26 cellular contexts compared by ENCODE assay signal in genomic region chr6:157445277-157445676, GRCh38.
"Had no signal": no experiment of that assay in that cellular context is flagged by ENCODE, and none has a peak within 500 bp of the region (broad histone marks: within the 10 kb centered on the region; RNA-seq: fewer than 3 reads in every experiment).

No MANE protein-coding gene starts in this region.

- ATAC-seq: activated CD4-positive, alpha-beta T cell treated with anti-CD3 and anti-CD28 coated beads for 36 hours; activated T-cell treated with anti-CD3 and anti-CD28 coated beads, Interleukin-2, amount 50 U/mL, for 4 hours; stimulated activated naive CD8-positive, alpha-beta T cell treated with anti-CD3 and anti-CD28 coated beads, Interleukin-15, Interleukin-2, amounts not matched to agents 100 U/mL and 50 U/mL, for 24 hours had no signal

- H3K4me3 ChIP-seq: breast epithelium, hepatocyte, sigmoid colon, smooth muscle cell, thyroid gland had no signal

- H3K4me2 ChIP-seq: hepatocyte, smooth muscle cell had no signal

- H3K79me2 ChIP-seq: hepatocyte had no signal

- H3K27me3 ChIP-seq: breast epithelium, dorsolateral prefrontal cortex, hepatocyte, neutrophil, sigmoid colon, thyroid gland had no signal

- H3K9me3 Mint-ChIP-seq: central memory CD8-positive, alpha-beta T cell; immature natural killer cell; nephron had no signal

- H3K27ac ChIP-seq: breast epithelium, epithelial cell of prostate, hepatocyte, neutrophil, thyroid gland had no signal

- DNase-seq: activated B cell treated with CpG ODN at 0.5 μM for 24 hours; activated CD4-positive, alpha-beta T cell treated with anti-CD3 and anti-CD28 coated beads for 36 hours; activated CD4-positive, alpha-beta T cell treated with anti-CD3 and anti-CD28 coated beads, Interleukin-2, amount 50 U/mL, for 4 hours; activated CD8-positive, alpha-beta memory T cell treated with anti-CD3 and anti-CD28 coated beads, Interleukin-2, amount 50 U/mL, for 48 hours; activated naive CD4-positive, alpha-beta T cell; activated naive CD8-positive, alpha-beta T cell treated with anti-CD3 and anti-CD28 coated beads for 36 hours; activated T-cell treated with anti-CD3 and anti-CD28 coated beads, Interleukin-2, amount 50 U/mL, for 4 hours; amniotic stem cell; dorsolateral prefrontal cortex; foreskin melanocyte; glutamatergic neuron; immature natural killer cell; kidney glomerular epithelial cell; sigmoid colon; stimulated activated CD4-positive, alpha-beta T cell treated with anti-CD3 and anti-CD28 coated beads, Interleukin-4, amount 100 ng/mL, for 1 hour; stimulated activated naive CD8-positive, alpha-beta T cell treated with anti-CD3 and anti-CD28 coated beads, Interleukin-15, Interleukin-2, amounts not matched to agents 100 U/mL and 50 U/mL, for 24 hours; T-helper 9 cell; thyroid gland had no signal

- H3K27me3 Mint-ChIP-seq: activated B cell treated with CpG ODN at 0.5 μM for 24 hours; activated CD4-positive, alpha-beta T cell treated with anti-CD3 and anti-CD28 coated beads for 36 hours; activated naive CD8-positive, alpha-beta T cell treated with anti-CD3 and anti-CD28 coated beads for 36 hours; central memory CD8-positive, alpha-beta T cell had no signal

- H3K4me3 Mint-ChIP-seq: activated B cell treated with CpG ODN at 0.5 μM for 24 hours; activated CD4-positive, alpha-beta T cell treated with anti-CD3 and anti-CD28 coated beads for 36 hours; activated naive CD8-positive, alpha-beta T cell treated with anti-CD3 and anti-CD28 coated beads for 36 hours; activated T-cell treated with anti-CD3 and anti-CD28 coated beads, Interleukin-2, amount 50 U/mL, for 4 hours; central memory CD8-positive, alpha-beta T cell; immature natural killer cell; nephron had no signal

- H3K4me1 ChIP-seq: breast epithelium, thyroid gland had no signal

- H3K36me3 ChIP-seq: breast epithelium, neutrophil, sigmoid colon, thyroid gland had no signal

- H2AFZ ChIP-seq: hepatocyte had no signal

- H3K9me3 ChIP-seq: breast epithelium, neutrophil, sigmoid colon, thyroid gland had no signal

- H3K27ac Mint-ChIP-seq: activated B cell treated with CpG ODN at 0.5 μM for 24 hours; activated CD4-positive, alpha-beta T cell treated with anti-CD3 and anti-CD28 coated beads for 36 hours; activated naive CD8-positive, alpha-beta T cell treated with anti-CD3 and anti-CD28 coated beads for 36 hours; activated T-helper 2 cell treated with anti-CD3 and anti-CD28 coated beads, Interferon-gamma antibody, Interleukin-2, Interleukin-4, amounts not matched to agents 10 μg/mL and 5 μg/mL and 100 μg/mL, durations not matched to agents 14 hours and 24 hours and 36 hours; immature natural killer cell had no signal
